1 cellular context compared by ENCODE assay signal in the genomic region with DNA sequence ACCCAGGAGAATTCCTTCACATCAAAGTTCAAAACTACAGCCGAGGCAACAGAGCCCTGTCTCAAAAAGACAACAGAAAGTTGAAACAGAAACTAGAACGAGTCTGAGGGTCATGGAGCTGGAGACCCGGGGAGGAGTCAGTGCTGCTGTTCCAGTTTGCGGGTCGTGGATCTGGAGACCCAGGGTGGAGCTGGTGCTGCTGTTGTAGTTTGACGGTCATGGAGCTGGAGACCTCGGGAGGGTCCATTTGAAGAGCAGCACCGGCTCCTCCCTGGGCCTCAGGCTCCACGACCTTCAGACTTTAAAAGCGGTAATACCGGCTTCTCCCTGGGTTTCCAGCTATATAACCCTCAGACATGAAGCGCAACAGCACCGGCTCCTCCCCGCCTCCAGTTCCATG.
A peak's percentile ranks its signal among the peaks of the same experiment; 100 is the strongest.
TF ChIP-seq lines count a peak whose summit lies in the region.

No MANE protein-coding gene starts in this region.

TF ChIP-seq in GM12878, 131 proteins besides CTCF, POLR2A, EP300 and RAD21:
- no peak for TF ChIP-seq ZNF207 (IDR thresholded peaks at IDR 0.05; ENCODE audit: borderline replicate concordance)
- TF ChIP-seq ZNF24 (IDR thresholded peaks at IDR 0.05): no peak
- 0 out of 2 replicates have a peak, but pooled peaks have one; percentile 14 for TF ChIP-seq NR2F1 (conservative IDR thresholded peaks at IDR 0.05)
- TF ChIP-seq RB1 (IDR thresholded peaks at IDR 0.05; ENCODE audit: borderline replicate concordance): no peak
- TF ChIP-seq ZBTB33 (IDR thresholded peaks at IDR 0.05): no peak
- TF ChIP-seq, protein P1, sequence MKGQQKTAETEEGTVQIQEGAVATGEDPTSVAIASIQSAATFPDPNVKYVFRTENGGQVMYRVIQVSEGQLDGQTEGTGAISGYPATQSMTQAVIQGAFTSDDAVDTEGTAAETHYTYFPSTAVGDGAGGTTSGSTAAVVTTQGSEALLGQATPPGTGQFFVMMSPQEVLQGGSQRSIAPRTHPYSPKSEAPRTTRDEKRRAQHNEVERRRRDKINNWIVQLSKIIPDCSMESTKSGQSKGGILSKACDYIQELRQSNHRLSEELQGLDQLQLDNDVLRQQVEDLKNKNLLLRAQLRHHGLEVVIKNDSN (IDR thresholded peaks at IDR 0.05; ENCODE audit: borderline replicate concordance, extremely low read length, insufficient read depth, low read depth, low read length): no peak
- TF ChIP-seq STAT3 (IDR thresholded peaks at IDR 0.05; ENCODE audit: low read depth, low read length): no peak
